ENCODE assay signal across 21 cellular contexts in the genomic region with DNA sequence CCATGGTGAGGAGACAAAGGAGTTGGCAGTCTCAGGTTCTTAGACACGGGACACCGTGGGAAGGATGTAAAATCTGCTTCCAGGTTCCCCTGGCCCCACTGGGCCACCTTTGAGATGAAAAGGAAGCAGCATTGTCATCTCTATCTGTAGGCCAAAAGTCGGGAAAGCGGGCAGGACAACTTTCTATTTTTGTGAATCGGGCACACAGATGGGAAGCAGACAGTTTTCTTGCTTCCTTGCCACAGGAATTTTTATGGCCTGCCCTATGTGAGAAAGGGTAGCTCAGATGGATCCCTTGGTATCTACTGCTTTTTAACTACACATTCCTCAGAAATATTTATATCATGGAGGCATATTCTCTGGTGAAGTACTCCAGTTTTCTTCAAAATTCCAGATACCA.
DNase-seq lines count a peak whose midpoint lies in the region; ATAC-seq and TF ChIP-seq lines count a peak whose summit lies in the region.
"Had no signal": no experiment of that assay in that cellular context is flagged by ENCODE, and none has a peak within 500 bp of the region (broad histone marks: within the 10 kb centered on the region; RNA-seq: fewer than 3 reads in every experiment).

No MANE protein-coding gene starts in this region.

- no peaks in the 10 kb centered on the region for H3F3A ChIP-seq in PC-3 (ENCODE audit: low read length, unreplicated experiment)

- TF ChIP-seq POLR2A in prostate gland (IDR thresholded peaks at IDR 0.05), result no peak

- no peaks in the 10 kb centered on the region for H3K9me2 ChIP-seq in PC-3 (replicated peaks; ENCODE audit: low read length)
- no peaks in the 10 kb centered on the region for H3K9me2 ChIP-seq in OCI-LY7 (ENCODE audit: insufficient read depth, low read length)

- H3K4me1 ChIP-seq in PC-3 (ENCODE audit: insufficient read depth, low read length) (peaks cover 21% of the 10 kb centered on the region), prostate gland (replicated peaks) (no peaks in the 10 kb centered on the region), OCI-LY7 (ENCODE audit: insufficient read depth, low read length, poor library complexity, severe bottlenecking) (no peaks in the 10 kb centered on the region)
- H3K4me1 ChIP-seq: BLaER1 had no signal

- 8% methylated on average over 5 of the region's 5 CpGs for WGBS in prostate gland

- peak; percentile 96 for ATAC-seq in PC-3
- ATAC-seq: K562, Panc1 had no signal

- H3K4me2 ChIP-seq in PC-3 (ENCODE audit: low read length) (peak overlapping the region; percentile 33), OCI-LY7 (ENCODE audit: low read length) (no peak overlapping the region)
- H3K4me2 ChIP-seq: BLaER1 had no signal

- no peak overlapping the region for H3K9ac ChIP-seq in PC-3 (ENCODE audit: low read length)
- H3K9ac ChIP-seq: BLaER1 had no signal

- H3K27ac ChIP-seq in PC-3 (ENCODE audit: low read length) (peak overlapping the region; percentile 44), prostate gland (no peak overlapping the region), OCI-LY7 (ENCODE audit: low read depth, low read length, poor library complexity, severe bottlenecking) (no peak overlapping the region)
- H3K27ac ChIP-seq: BLaER1, SK-N-MC had no signal

- H3K36me3 ChIP-seq in PC-3 (ENCODE audit: low read depth, low read length), result no peaks in the 10 kb centered on the region
- H3K36me3 ChIP-seq in prostate gland, result no peaks in the 10 kb centered on the region
- H3K36me3 ChIP-seq in OCI-LY7 (ENCODE audit: insufficient read depth, low read length), result no peaks in the 10 kb centered on the region
- H3K36me3 ChIP-seq: BLaER1 had no signal

- intact Hi-C loops in PC-3 (cut with micrococcal nuclease) (loop anchor here (1.0 to 5.0 kb wide), 2 partner anchors 23 to 299 kb away; no protein-coding TSS in a partner anchor), prostate gland (cut with DNase I) (no loop called here), OCI-LY7 (cut with micrococcal nuclease; ENCODE audit: unreplicated experiment) (no loop called here)

- POLR2A ChIA-PET in PC-3 (lab: Charles Lee; ENCODE audit: unreplicated experiment), result no interaction called here
- POLR2A ChIA-PET in OCI-LY7 (lab: Charles Lee), result no interaction called here

- H3K4me3 ChIP-seq in PC-3 (ENCODE audit: low read length), result no peak overlapping the region
- H3K4me3 ChIP-seq in prostate gland, result no peak overlapping the region
- no peak overlapping the region for H3K4me3 ChIP-seq in OCI-LY7 (ENCODE audit: low read depth, low read length, poor library complexity, severe bottlenecking)
- H3K4me3 ChIP-seq: BLaER1, K562, SK-N-MC had no signal

- H3K79me2 ChIP-seq in PC-3 (ENCODE audit: low read length) (no peaks in the 10 kb centered on the region), OCI-LY7 (ENCODE audit: insufficient read depth, low read depth, low read length) (no peaks in the 10 kb centered on the region)

- TF ChIP-seq CTCF in PC-3 (conservative IDR thresholded peaks at IDR 0.05; ENCODE audit: low read depth, low read length), result no peak
- TF ChIP-seq CTCF in prostate gland (IDR thresholded peaks at IDR 0.05), result no peak
- TF ChIP-seq CTCF in OCI-LY7 (conservative IDR thresholded peaks at IDR 0.05; ENCODE audit: low read length), result no peak

- DNase-seq in A172 (ENCODE audit: low spot score) (peak; percentile 46), PC-3 (peak; percentile 74), fibroblast of peridontal ligament (ENCODE audit: extremely low read depth) (peak; percentile 47), prostate gland (ENCODE audit: low spot score) (peak; percentile 54), NK-92 (lab: John Stamatoyannopoulos, UW; ENCODE audit: unreplicated experiment) (no peak), SHP77 treated with DMSO at 0.1 percent for 48 hours (lab: John Stamatoyannopoulos, UW) (no peak), NAMALWA (ENCODE audit: low spot score) (no peak), OCI-LY7 (ENCODE audit: low spot score) (no peak)
- DNase-seq: CD4-positive, alpha-beta memory T cell; DMS53; EL; MV-4-11; NCI-H1417; NCI-H187; NCI-H2107; NCI-H226; NCI-H524 had no signal

- H4K20me1 ChIP-seq in PC-3 (ENCODE audit: low read length), result no peaks in the 10 kb centered on the region
- no peaks in the 10 kb centered on the region for H4K20me1 ChIP-seq in OCI-LY7 (ENCODE audit: insufficient read depth, low read length)
- H4K20me1 ChIP-seq: BLaER1 had no signal

- BruUV-seq in PC-3 (replicated peaks; lab: Mats Ljungman, UMichigan) (no TSS peak), OCI-LY7 (replicated peaks; lab: Mats Ljungman, UMichigan) (no TSS peak)

- CTCF ChIA-PET in PC-3 (lab: Charles Lee) (no interaction called here), OCI-LY7 (lab: Charles Lee; ENCODE audit: unreplicated experiment) (no interaction called here)

- H3K9me3 ChIP-seq in PC-3 (ENCODE audit: low read length), result no peaks in the 10 kb centered on the region
- no peaks in the 10 kb centered on the region for H3K9me3 ChIP-seq in prostate gland
- no peaks in the 10 kb centered on the region for H3K9me3 ChIP-seq in OCI-LY7 (ENCODE audit: low read length)
- H3K9me3 ChIP-seq: BLaER1 had no signal

- no peaks in the 10 kb centered on the region for H3K27me3 ChIP-seq in PC-3 (ENCODE audit: low read length)
- no peaks in the 10 kb centered on the region for H3K27me3 ChIP-seq in prostate gland (replicated peaks; ENCODE audit: insufficient read depth)
- H3K27me3 ChIP-seq: BLaER1 had no signal

- no peak overlapping the region for H2AFZ ChIP-seq in PC-3 (ENCODE audit: low read length)
- H2AFZ ChIP-seq in OCI-LY7 (ENCODE audit: low read length), result no peak overlapping the region

Comparison
In these comparisons a context has a peak if more than half of its experiments do, and no peak if none do; other contexts are left out.
1. DNase-seq: peak in A172 (single experiment), PC-3 (single experiment), fibroblast of peridontal ligament (single experiment) and prostate gland (single experiment); none in NK-92 (single experiment), SHP77 treated with DMSO at 0.1 percent for 48 hours (single experiment), NAMALWA (single experiment) and OCI-LY7 (single experiment).